In genomic region chr1:2216767-2217058, GRCh38 we compare ENCODE assay signal across 17 cellular contexts. TPM values are rescaled to one million over a fixed set of nuclear protein-coding genes. Genes with fewer than 3 reads are reported as not detected.
DNase-seq lines count a peak whose midpoint lies in the region; ATAC-seq and TF ChIP-seq lines count a peak whose summit lies in the region.
"Had no signal": no experiment of that assay in that cellular context is flagged by ENCODE, and none has a peak within 500 bp of the region (broad histone marks: within the 10 kb centered on the region; RNA-seq: fewer than 3 reads in every experiment).

No MANE protein-coding gene starts in this region.

- H3K36me3 Mint-ChIP-seq in activated CD4-positive, alpha-beta memory T cell treated with anti-CD3 and anti-CD28 coated beads for 36 hours = no peaks in the 10 kb centered on the region

- no peaks in the 10 kb centered on the region for H3K36me3 ChIP-seq in neuronal stem cell (replicated peaks in 1 of 2; ENCODE audit: control insufficient read depth in 2 of 2, insufficient read depth in 2 of 2, low read length in 2 of 2)

- H3K4me1 ChIP-seq in neuronal stem cell (ENCODE audit: control insufficient read depth in 2 of 2, insufficient read depth in 1 of 2, low read depth in 1 of 2, low read length in 2 of 2) = peaks cover 16 to 28% of the 10 kb centered on the region in 2 donors
- H3K4me1 ChIP-seq: Caco-2 had no signal

- H3K4ac ChIP-seq in neuronal stem cell (ENCODE audit: low read length) = peak overlapping the region; percentile 23

- H3K23ac ChIP-seq in neuronal stem cell (ENCODE audit: low read depth, low read length, poor library complexity) = peak overlapping the region; percentile 40

- peaks cover 1 to 6% of the 10 kb centered on the region in 2 donors for H3K9me3 ChIP-seq in neuronal stem cell (replicated peaks in 1 of 2; ENCODE audit: control insufficient read depth in 2 of 2, insufficient read depth in 1 of 2, low read depth in 1 of 2, low read length in 2 of 2)
- H3K9me3 ChIP-seq: A549, Caco-2 had no signal

- H4K8ac ChIP-seq in neuronal stem cell (ENCODE audit: low read depth, low read length) = no peak overlapping the region

- no peak for ATAC-seq in Right ventricle myocardium inferior
- no peak for ATAC-seq in Right ventricle myocardium superior (ENCODE audit: poor library complexity)
- ATAC-seq: A549, GM23338, HCT116 had no signal

- no peak for TF ChIP-seq CTCF in coronary artery (IDR thresholded peaks at IDR 0.05)
- TF ChIP-seq CTCF in GM20000 (IDR thresholded peaks at IDR 0.05; ENCODE audit: extremely low read depth, missing control alignments) = no peak

- peak overlapping the region; percentile 63 for H2BK12ac ChIP-seq in neuronal stem cell (ENCODE audit: low read length)

- no peak overlapping the region for H3K14ac ChIP-seq in neuronal stem cell (ENCODE audit: low read length)

- H3K4me3 Mint-ChIP-seq in activated CD4-positive, alpha-beta memory T cell treated with anti-CD3 and anti-CD28 coated beads for 36 hours = no peak overlapping the region
- H3K4me3 Mint-ChIP-seq: CD4-positive, alpha-beta T cell; GM23338 had no signal

- H3K27me3 ChIP-seq in neuronal stem cell (ENCODE audit: control insufficient read depth in 3 of 3, insufficient read depth in 3 of 3, low read depth in 1 of 3, low read length in 3 of 3) = no peaks in the 10 kb centered on the region

- no peak overlapping the region for H4K91ac ChIP-seq in neuronal stem cell (ENCODE audit: low read depth, low read length, poor library complexity)

- peak overlapping the region; percentile 9 for H3K9ac ChIP-seq in neuronal stem cell (ENCODE audit: low read depth, low read length, poor library complexity)

- H2BK15ac ChIP-seq in neuronal stem cell (ENCODE audit: low read length) = peak overlapping the region; percentile 93

- peak overlapping the region; percentile 84 for H2AK5ac ChIP-seq in neuronal stem cell (ENCODE audit: low read depth, low read length)

- no peaks in the 10 kb centered on the region for H3K79me1 ChIP-seq in neuronal stem cell (ENCODE audit: low read depth, low read length)

- intact Hi-C loops in Right ventricle myocardium inferior (cut with DNase I) (no loop called here), Right ventricle myocardium superior (cut with DNase I) (no loop called here)
- intact Hi-C loops in activated CD4-positive, alpha-beta memory T cell treated with anti-CD3 and anti-CD28 coated beads for 36 hours (cut with micrococcal nuclease) = no loop called here

- H3K4me3 ChIP-seq in coronary artery (no peak overlapping the region), neuronal stem cell (ENCODE audit: low read length in 2 of 2) (no peak overlapping the region)
- H3K4me3 ChIP-seq: A549, GM23338 had no signal

- peak; percentile 40 for DNase-seq in Right ventricle myocardium inferior (ENCODE audit: missing footprints)
- DNase-seq in Right ventricle myocardium superior = no peak
- DNase-seq in coronary artery (ENCODE audit: low spot score) = peak; percentile 71
- DNase-seq in neuronal stem cell (ENCODE audit: low spot score) = no peak
- no peak for DNase-seq in activated CD4-positive, alpha-beta memory T cell treated with anti-CD3 and anti-CD28 coated beads for 36 hours
- DNase-seq in GM20000 (ENCODE audit: low spot score) = no peak
- no peak for DNase-seq in T1000 (lab: John Stamatoyannopoulos, UW)
- DNase-seq: AML-193; Caco-2; CD4-positive, alpha-beta T cell; H7; IMR-90 had no signal

- peak overlapping the region; percentile 44 for H3K18ac ChIP-seq in neuronal stem cell (ENCODE audit: low read length)

- H3K4me1 Mint-ChIP-seq in activated CD4-positive, alpha-beta memory T cell treated with anti-CD3 and anti-CD28 coated beads for 36 hours (ENCODE audit: low read depth) = peaks cover 2% of the 10 kb centered on the region

- no CpG with 5 or more reads among the region's 7 CpGs for WGBS in neuronal stem cell (ENCODE audit: extremely low coverage in 2 of 2, insufficient read length in 2 of 2, insufficient replicate concordance in 1 of 2), 2 donors

- no peak overlapping the region for H3K4me2 ChIP-seq in neuronal stem cell (ENCODE audit: insufficient read depth, low read length, poor library complexity, severe bottlenecking)
- H3K4me2 ChIP-seq: A549, GM23338 had no signal

- H3K9me3 Mint-ChIP-seq in activated CD4-positive, alpha-beta memory T cell treated with anti-CD3 and anti-CD28 coated beads for 36 hours = peaks cover 5% of the 10 kb centered on the region
- H3K9me3 Mint-ChIP-seq: CD4-positive, alpha-beta T cell; GM23338 had no signal

- H3K27ac ChIP-seq in coronary artery = no peak overlapping the region
- no peak overlapping the region for H3K27ac ChIP-seq in neuronal stem cell (replicated peaks; ENCODE audit: low read length)
- H3K27ac ChIP-seq: 22Rv1, A549, C4-2B had no signal

- no peak overlapping the region for H2BK120ac ChIP-seq in neuronal stem cell (ENCODE audit: low read depth, low read length)

- no peak overlapping the region for H2AFZ ChIP-seq in neuronal stem cell (ENCODE audit: low read length)
- H2AFZ ChIP-seq: GM23338 had no signal

- H3K27ac Mint-ChIP-seq in activated CD4-positive, alpha-beta memory T cell treated with anti-CD3 and anti-CD28 coated beads for 36 hours = no peak overlapping the region
- H3K27ac Mint-ChIP-seq: CD4-positive, alpha-beta T cell; GM23338 had no signal

- no peaks in the 10 kb centered on the region for H3K27me3 Mint-ChIP-seq in activated CD4-positive, alpha-beta memory T cell treated with anti-CD3 and anti-CD28 coated beads for 36 hours
- H3K27me3 Mint-ChIP-seq: CD4-positive, alpha-beta T cell had no signal

- CTCF ChIA-PET in activated CD4-positive, alpha-beta memory T cell treated with anti-CD3 and anti-CD28 coated beads for 36 hours (lab: Charles Lee) = no interaction called here

- POLR2A ChIA-PET in activated CD4-positive, alpha-beta memory T cell treated with anti-CD3 and anti-CD28 coated beads for 36 hours (lab: Charles Lee) = no interaction called here

- peak overlapping the region; percentile 96 for H2BK5ac ChIP-seq in neuronal stem cell (ENCODE audit: low read length)

RNA-seq across cellular contexts. Expression of gene SKI, which starts 11.4 kb away (rescaled TPM):
- 38.5 TPM for total RNA-seq in Right ventricle myocardium inferior
- total RNA-seq in Right ventricle myocardium superior = 35.1 TPM
- 37.5 TPM for polyA plus RNA-seq in neuronal stem cell (2013, experiment 1 of 2)
- polyA plus RNA-seq in neuronal stem cell (2013, experiment 2 of 2) = 41.3 TPM
- 10 to 100 TPM; 28.3 to 28.9 TPM for total RNA-seq in activated CD4-positive, alpha-beta memory T cell treated with anti-CD3 and anti-CD28 coated beads for 36 hours

RNA-seq across cellular contexts. Expression of gene FAAP20, which starts 22.1 kb away (rescaled TPM):
- 43.9 TPM for total RNA-seq in Right ventricle myocardium inferior
- total RNA-seq in Right ventricle myocardium superior = 38.7 TPM
- 108 TPM for polyA plus RNA-seq in neuronal stem cell (2013, experiment 1 of 2)
- polyA plus RNA-seq in neuronal stem cell (2013, experiment 2 of 2) = 108 TPM
- total RNA-seq in activated CD4-positive, alpha-beta memory T cell treated with anti-CD3 and anti-CD28 coated beads for 36 hours = 10 to 100 TPM; 64.9 to 69.8 TPM

Comparison
In these comparisons a context has a peak if more than half of its experiments do, and no peak if none do; other contexts are left out.
1. DNase-seq: peak in Right ventricle myocardium inferior (single experiment) and coronary artery (single experiment); none in Right ventricle myocardium superior (single experiment), neuronal stem cell (single experiment), activated CD4-positive, alpha-beta memory T cell treated with anti-CD3 and anti-CD28 coated beads for 36 hours (single experiment), GM20000 (single experiment) and T1000 (single experiment).